Comparison of ENCODE assay signal across 1 cellular context in genomic region chr18:51133580-51134160, GRCh38.
TF ChIP-seq lines count a peak whose summit lies in the region.

No MANE protein-coding gene starts in this region.

TF ChIP-seq in HepG2, 621 proteins besides CTCF, POLR2A, EP300 and RAD21 (continued from another document and continues in another):
- TF ChIP-seq KIAA2018 (CRISPR knock-in tag; IDR thresholded peaks at IDR 0.05; ENCODE audit: borderline replicate concordance) (no peak), E2F5 (CRISPR knock-in tag; conservative IDR thresholded peaks at IDR 0.05) (no peak), ISX (CRISPR knock-in tag; conservative IDR thresholded peaks at IDR 0.05) (no peak), RCOR2 (CRISPR knock-in tag; IDR thresholded peaks at IDR 0.05) (no peak), ZBTB49 (CRISPR knock-in tag; IDR thresholded peaks at IDR 0.05; ENCODE audit: borderline replicate concordance) (no peak), ZNF24 (IDR thresholded peaks at IDR 0.05) (no peak), XRCC5 (optimal IDR thresholded peaks at IDR 0.05; ENCODE audit: low read length) (no peak), SIN3A (IDR thresholded peaks at IDR 0.05; ENCODE audit: borderline replicate concordance, low read depth, low read length) (peak; percentile 44; the same call in 1 of the 2 replicates), AHR (CRISPR knock-in tag; IDR thresholded peaks at IDR 0.05) (no peak), FOSL2 (CRISPR knock-in tag; IDR thresholded peaks at IDR 0.05) (peak; percentile 27; the same call in 1 of the 2 replicates), ZZZ3 (CRISPR knock-in tag; IDR thresholded peaks at IDR 0.05; ENCODE audit: borderline replicate concordance) (no peak), MYC (CRISPR knock-in tag; IDR thresholded peaks at IDR 0.05; ENCODE audit: borderline replicate concordance) (peak; percentile 62; the same call in 1 of the 2 replicates), ZNF841 (CRISPR knock-in tag; IDR thresholded peaks at IDR 0.05; ENCODE audit: borderline replicate concordance) (no peak), ZNF274 (CRISPR knock-in tag; IDR thresholded peaks at IDR 0.05) (no peak), POLR2AphosphoS2 (IDR thresholded peaks at IDR 0.05; ENCODE audit: low read depth, low read length) (no peak), GATA4 (IDR thresholded peaks at IDR 0.05; ENCODE audit: borderline replicate concordance, low read depth) (no peak), REL (CRISPR knock-in tag; conservative IDR thresholded peaks at IDR 0.05) (no peak), ZNF337 (CRISPR knock-in tag; IDR thresholded peaks at IDR 0.05; ENCODE audit: borderline replicate concordance, low read depth) (no peak), SMARCE1 (IDR thresholded peaks at IDR 0.05; ENCODE audit: borderline replicate concordance) (no peak), HMG20B (CRISPR knock-in tag; conservative IDR thresholded peaks at IDR 0.05) (no peak), ZNF781 (CRISPR knock-in tag; IDR thresholded peaks at IDR 0.05; ENCODE audit: borderline replicate concordance, not compliant biosample characterization) (no peak), SP1 (IDR thresholded peaks at IDR 0.05) (no peak), SP1 (CRISPR knock-in tag; IDR thresholded peaks at IDR 0.05) (no peak), IKZF5 (CRISPR knock-in tag; IDR thresholded peaks at IDR 0.05) (no peak), KLF16 (CRISPR knock-in tag; IDR thresholded peaks at IDR 0.05) (no peak), ZNF18 (CRISPR knock-in tag; IDR thresholded peaks at IDR 0.05; ENCODE audit: insufficient replicate concordance) (no peak), ZNF12 (CRISPR knock-in tag; IDR thresholded peaks at IDR 0.05) (no peak), ZNF720 (CRISPR knock-in tag; IDR thresholded peaks at IDR 0.05) (no peak), JDP2 (CRISPR knock-in tag; IDR thresholded peaks at IDR 0.05; ENCODE audit: borderline replicate concordance) (no peak), TCF7L2 (IDR thresholded peaks at IDR 0.05; ENCODE audit: low read depth, low read length) (no peak), ZNF780A (CRISPR knock-in tag; IDR thresholded peaks at IDR 0.05) (no peak), CENPT (CRISPR knock-in tag; IDR thresholded peaks at IDR 0.05; ENCODE audit: low read depth) (no peak), DZIP1 (CRISPR knock-in tag; IDR thresholded peaks at IDR 0.05) (no peak), ZNF687 (CRISPR knock-in tag; IDR thresholded peaks at IDR 0.05) (peak; percentile 78), HNRNPK (IDR thresholded peaks at IDR 0.05; ENCODE audit: low read depth, low read length, poor library complexity, severe bottlenecking) (no peak), ESRRA (CRISPR knock-in tag; IDR thresholded peaks at IDR 0.05; ENCODE audit: low read depth) (no peak), AGO2 (optimal IDR thresholded peaks at IDR 0.05; ENCODE audit: low read depth, low read length) (no peak), ZBTB33 (CRISPR knock-in tag; IDR thresholded peaks at IDR 0.05) (no peak), SMYD3 (CRISPR knock-in tag; IDR thresholded peaks at IDR 0.05) (no peak)
